22 cellular contexts compared by ENCODE assay signal in genomic region chr1:239823852-239824251, GRCh38.
"Had no signal": no experiment of that assay in that cellular context is flagged by ENCODE, and none has a peak within 500 bp of the region (broad histone marks: within the 10 kb centered on the region; RNA-seq: fewer than 3 reads in every experiment).

No MANE protein-coding gene starts in this region.

- H3K27ac ChIP-seq: ovary, parathyroid adenoma, psoas muscle, right lobe of liver, sigmoid colon, stomach, thoracic aorta, thyroid gland, tibial nerve, upper lobe of left lung, vagina had no signal

- H3K4me1 ChIP-seq: parathyroid adenoma, psoas muscle, right lobe of liver, sigmoid colon, stomach, thyroid gland, tibial nerve, vagina had no signal

- DNase-seq: nephron progenitor cell; occipital lobe; ovary; psoas muscle; right cardiac atrium; right lobe of liver; sigmoid colon; small intestine; stimulated activated CD4-positive, alpha-beta T cell treated with anti-CD3 and anti-CD28 coated beads, Interleukin-15, amount 100 ng/mL, for 24 hours; stimulated activated CD4-positive, alpha-beta T cell treated with anti-CD3 and anti-CD28 coated beads, Interleukin-2, amount 100 ng/mL, for 24 hours; stimulated activated CD4-positive, alpha-beta T cell treated with anti-CD3 and anti-CD28 coated beads, Interleukin-2, amount 100 ng/mL, for 48 hours; stimulated activated CD4-positive, alpha-beta T cell treated with anti-CD3 and anti-CD28 coated beads, Interleukin-4, amount 100 ng/mL, for 24 hours; stimulated activated naive B cell treated with anti-CD40 and anti-IgM and Interleukin-4, amounts not matched to agents 10 μg/mL and 1 μg/mL and 100 μg/mL, for 72 hours; stimulated activated naive CD4-positive, alpha-beta T cell treated with Interleukin-2 at 50 U/mL for 16 hours; stomach; thyroid gland; trophoblast cell had no signal

- H3K9ac ChIP-seq: parathyroid adenoma had no signal

- H2AFZ ChIP-seq: parathyroid adenoma had no signal

- H3K36me3 ChIP-seq: ovary, right lobe of liver, sigmoid colon, stomach, thoracic aorta, thyroid gland, tibial nerve, upper lobe of left lung, vagina had no signal

- H3K4me3 ChIP-seq: ovary, psoas muscle, right lobe of liver, sigmoid colon, stomach, thoracic aorta, thyroid gland, tibial nerve, upper lobe of left lung, vagina had no signal

- H3K9me3 ChIP-seq: ovary, psoas muscle, right lobe of liver, sigmoid colon, stomach, thoracic aorta, thyroid gland, tibial nerve, upper lobe of left lung, vagina had no signal

- H3K27me3 ChIP-seq: ovary, right lobe of liver, sigmoid colon, stomach, thyroid gland, tibial nerve, upper lobe of left lung, vagina had no signal
